Comparison of ENCODE assay signal across 12 cellular contexts in genomic region chr1:51621841-51622454, GRCh38. TPM values are rescaled to one million over a fixed set of nuclear protein-coding genes. Genes with fewer than 3 reads are reported as not detected.
DNase-seq lines count a peak whose midpoint lies in the region; ATAC-seq and TF ChIP-seq lines count a peak whose summit lies in the region.
"Had no signal": no experiment of that assay in that cellular context is flagged by ENCODE, and none has a peak within 500 bp of the region (broad histone marks: within the 10 kb centered on the region; RNA-seq: fewer than 3 reads in every experiment).

No MANE protein-coding gene starts in this region.

- H3K4me2 ChIP-seq in PC-3 (ENCODE audit: low read length): peak overlapping the region; percentile 76

- H3K36me3 Mint-ChIP-seq in Caco-2 (ENCODE audit: insufficient read depth, unreplicated experiment): peaks cover 6% of the 10 kb centered on the region

- no peak overlapping the region for H3K4me3 Mint-ChIP-seq in Caco-2 (ENCODE audit: unreplicated experiment)
- H3K4me3 Mint-ChIP-seq: activated naive CD8-positive, alpha-beta T cell treated with anti-CD3 and anti-CD28 coated beads, Interleukin-2, amount 10 ng/mL, durations not matched to agents 7 days and 5 days had no signal

- H3K27ac ChIP-seq in PC-3 (ENCODE audit: low read length): peak overlapping the region; percentile 93
- peak overlapping the region in 3 of 4 donors; percentile 54 to 65 (median 64) for H3K27ac ChIP-seq in esophagus squamous epithelium
- H3K27ac ChIP-seq in skeletal muscle tissue (ENCODE audit: low read depth, low read length): peak overlapping the region; percentile 69
- H3K27ac ChIP-seq in dorsolateral prefrontal cortex: peak overlapping the region in 3 of 59 donors; percentile 10 to 39 (median 28)
- H3K27ac ChIP-seq in upper lobe of right lung: no peak overlapping the region

- H3K9ac ChIP-seq in PC-3 (ENCODE audit: low read length): peak overlapping the region; percentile 47
- peak overlapping the region in 1 of 3 donors; percentile 19 for H3K9ac ChIP-seq in skeletal muscle tissue (ENCODE audit: low read depth in 1 of 3, low read length in 3 of 3)

- H3K4me1 ChIP-seq in Caco-2: peaks cover 26% of the 10 kb centered on the region
- peaks cover 72% of the 10 kb centered on the region for H3K4me1 ChIP-seq in PC-3 (ENCODE audit: insufficient read depth, low read length)
- peaks cover 0 to 76% (median 20%) of the 10 kb centered on the region in 3 donors for H3K4me1 ChIP-seq in esophagus squamous epithelium
- H3K4me1 ChIP-seq in skeletal muscle tissue (ENCODE audit: control insufficient read depth in 3 of 3, insufficient read depth in 3 of 3, low read length in 3 of 3): peaks cover 37 to 48% (median 41%) of the 10 kb centered on the region in 3 donors
- peaks cover 28% of the 10 kb centered on the region for H3K4me1 ChIP-seq in upper lobe of right lung

- no peaks in the 10 kb centered on the region for H3K27me3 Mint-ChIP-seq in Caco-2 (ENCODE audit: insufficient read depth, unreplicated experiment)
- H3K27me3 Mint-ChIP-seq: activated naive CD8-positive, alpha-beta T cell treated with anti-CD3 and anti-CD28 coated beads, Interleukin-2, amount 10 ng/mL, durations not matched to agents 7 days and 5 days had no signal

- ATAC-seq in PC-3 (no peak), upper lobe of right lung (no peak), GM21381 (IDR thresholded peaks at IDR 0.05; ENCODE audit: unreplicated experiment) (no peak)

- no peak for TF ChIP-seq POLR2A in esophagus squamous epithelium (IDR thresholded peaks at IDR 0.05)

- DNase-seq in Caco-2 (no peak), PC-3 (no peak), esophagus squamous epithelium (lab: John Stamatoyannopoulos, UW) (no peak), NCI-H146 treated with DMSO at 0.1 percent for 48 hours (lab: John Stamatoyannopoulos, UW; ENCODE audit: unreplicated experiment) (no peak), dorsolateral prefrontal cortex (no peak), upper lobe of right lung (no peak)
- DNase-seq: activated naive CD8-positive, alpha-beta T cell treated with anti-CD3 and anti-CD28 coated beads, Interleukin-2, amount 10 ng/mL, durations not matched to agents 7 days and 5 days; central memory CD4-positive, alpha-beta T cell; kidney had no signal

- no peaks in the 10 kb centered on the region for H3K9me3 ChIP-seq in Caco-2
- no peaks in the 10 kb centered on the region for H3K9me3 ChIP-seq in PC-3 (ENCODE audit: low read length)
- H3K9me3 ChIP-seq in esophagus squamous epithelium: no peaks in the 10 kb centered on the region
- no peaks in the 10 kb centered on the region for H3K9me3 ChIP-seq in skeletal muscle tissue (ENCODE audit: control insufficient read depth in 3 of 3, low read length in 3 of 3)
- H3K9me3 ChIP-seq in upper lobe of right lung: no peaks in the 10 kb centered on the region
- H3K9me3 ChIP-seq: testis had no signal

- no peaks in the 10 kb centered on the region for H3F3A ChIP-seq in PC-3 (ENCODE audit: low read length, unreplicated experiment)

- H3K4me1 Mint-ChIP-seq in Caco-2 (ENCODE audit: low read depth, unreplicated experiment): peaks cover 28% of the 10 kb centered on the region

- peak overlapping the region; percentile 5 for H3K27ac Mint-ChIP-seq in Caco-2 (ENCODE audit: unreplicated experiment)
- H3K27ac Mint-ChIP-seq: activated naive CD8-positive, alpha-beta T cell treated with anti-CD3 and anti-CD28 coated beads, Interleukin-2, amount 10 ng/mL, durations not matched to agents 7 days and 5 days had no signal

- POLR2A ChIA-PET in Caco-2 (lab: Charles Lee) (no interaction called here), PC-3 (lab: Charles Lee; ENCODE audit: unreplicated experiment) (no interaction called here)

- no peaks in the 10 kb centered on the region for H3K9me3 Mint-ChIP-seq in Caco-2 (ENCODE audit: unreplicated experiment)
- H3K9me3 Mint-ChIP-seq: activated naive CD8-positive, alpha-beta T cell treated with anti-CD3 and anti-CD28 coated beads, Interleukin-2, amount 10 ng/mL, durations not matched to agents 7 days and 5 days had no signal

- BruUV-seq in Caco-2 (replicated peaks; lab: Mats Ljungman, UMichigan) (no TSS peak), PC-3 (replicated peaks; lab: Mats Ljungman, UMichigan) (TSS peak; percentile 87)

- H3K27me3 ChIP-seq in Caco-2 (replicated peaks; ENCODE audit: control insufficient read depth, insufficient read depth, low read length) (no peaks in the 10 kb centered on the region), PC-3 (ENCODE audit: low read length) (no peaks in the 10 kb centered on the region), esophagus squamous epithelium (no peaks in the 10 kb centered on the region), skeletal muscle tissue (ENCODE audit: control insufficient read depth in 3 of 3, insufficient read depth in 3 of 3, low read length in 3 of 3) (no peaks in the 10 kb centered on the region), dorsolateral prefrontal cortex (no peaks in the 10 kb centered on the region), upper lobe of right lung (no peaks in the 10 kb centered on the region)
- H3K27me3 ChIP-seq: testis had no signal

- H3K36me3 ChIP-seq in Caco-2 (ENCODE audit: control insufficient read depth, insufficient read depth, low read length): no peaks in the 10 kb centered on the region
- H3K36me3 ChIP-seq in PC-3 (ENCODE audit: low read depth, low read length): no peaks in the 10 kb centered on the region
- no peaks in the 10 kb centered on the region for H3K36me3 ChIP-seq in esophagus squamous epithelium
- H3K36me3 ChIP-seq in skeletal muscle tissue (ENCODE audit: control insufficient read depth in 3 of 3, insufficient read depth in 3 of 3, low read length in 3 of 3): peaks cover 0 to 3% (median 0%) of the 10 kb centered on the region in 3 donors
- no peaks in the 10 kb centered on the region for H3K36me3 ChIP-seq in upper lobe of right lung

- no peak for TF ChIP-seq CTCF in Caco-2 (IDR thresholded peaks at IDR 0.05; ENCODE audit: insufficient read depth in 1 of 2, low read depth in 1 of 2, low read length in 1 of 2, severe bottlenecking in 1 of 2, unreplicated experiment in 1 of 2)
- no peak for TF ChIP-seq CTCF in PC-3 (conservative IDR thresholded peaks at IDR 0.05; ENCODE audit: low read depth, low read length)
- no peak for TF ChIP-seq CTCF in esophagus squamous epithelium (IDR thresholded peaks at IDR 0.05)
- TF ChIP-seq CTCF in dorsolateral prefrontal cortex (IDR thresholded peaks at IDR 0.05 in 54 of 56, conservative IDR thresholded peaks at IDR 0.05 in 2 of 56; ENCODE audit: low read depth in 1 of 56, partially characterized antibody in 56 of 56): no peak
- no peak for TF ChIP-seq CTCF in upper lobe of right lung (IDR thresholded peaks at IDR 0.05)

- no peak overlapping the region for H3K4me3 ChIP-seq in Caco-2 (ENCODE audit: low read depth, low read length)
- H3K4me3 ChIP-seq in PC-3 (ENCODE audit: low read length): peak overlapping the region; percentile 44
- no peak overlapping the region for H3K4me3 ChIP-seq in esophagus squamous epithelium
- H3K4me3 ChIP-seq in skeletal muscle tissue (ENCODE audit: low read length in 3 of 3): peak overlapping the region in 1 of 3 donors; percentile 12
- no peak overlapping the region for H3K4me3 ChIP-seq in dorsolateral prefrontal cortex
- no peak overlapping the region for H3K4me3 ChIP-seq in upper lobe of right lung
- H3K4me3 ChIP-seq: testis had no signal

- H3K79me2 ChIP-seq in PC-3 (ENCODE audit: low read length): peaks cover 89% of the 10 kb centered on the region

- CTCF ChIA-PET in Caco-2 (lab: Charles Lee): interaction anchor here (1.1 kb wide), 1 partner anchor 26 kb away, joined by 3 read pairs; no protein-coding TSS in a partner anchor
- CTCF ChIA-PET in PC-3 (lab: Charles Lee): no interaction called here

- no peaks in the 10 kb centered on the region for H3K9me2 ChIP-seq in PC-3 (replicated peaks; ENCODE audit: low read length)

- WGBS in esophagus squamous epithelium, 2 donors: 72 to 76% methylated on average over 2 of the region's 2 CpGs

- no peak overlapping the region for H2AFZ ChIP-seq in PC-3 (ENCODE audit: low read length)

- intact Hi-C loops in Caco-2 (cut with micrococcal nuclease; ENCODE audit: unreplicated experiment) (no loop called here), PC-3 (cut with micrococcal nuclease) (no loop called here), esophagus squamous epithelium (cut with DNase I) (no loop called here), dorsolateral prefrontal cortex (cut with DNase I) (loop anchor here in 1 of 2 donors (10.0 kb wide), 1 partner anchor 143 kb away; no protein-coding TSS in a partner anchor), upper lobe of right lung (cut with DNase I) (no loop called here)

- no peaks in the 10 kb centered on the region for H4K20me1 ChIP-seq in PC-3 (ENCODE audit: low read length)

RNA-seq across cellular contexts. Expression of gene OSBPL9, which starts 5.1 kb away (rescaled TPM):
- total RNA-seq in Caco-2 (2022): 58.7 and 61.9 TPM in 2 replicates
- 40.5 and 74.7 TPM in 2 replicates for total RNA-seq in PC-3 (2014; rRNA removed)
- 10 to 100 TPM; 13.9 to 71.9 (median 37.4) TPM for total RNA-seq in esophagus squamous epithelium
- total RNA-seq in skeletal muscle tissue: 80.9 TPM
- 100 to 1,000 TPM in 1 of 120 experiments, 10 to 100 TPM in 119; 37.0 to 103 (median 54.2) TPM for total RNA-seq in dorsolateral prefrontal cortex
- 72.7 TPM for total RNA-seq in upper lobe of right lung
